9 cellular contexts compared by ENCODE assay signal in genomic region chr21:46065215-46065992, GRCh38. TPM values are rescaled to one million over a fixed set of nuclear protein-coding genes. Genes with fewer than 3 reads are reported as not detected.
A peak's percentile ranks its signal among the peaks of the same experiment; 100 is the strongest.
DNase-seq lines count a peak whose midpoint lies in the region; ATAC-seq, FAIRE-seq and TF ChIP-seq lines count a peak whose summit lies in the region.
"Had no signal": no experiment of that assay in that cellular context is flagged by ENCODE, and none has a peak within 500 bp of the region (broad histone marks: within the 10 kb centered on the region; RNA-seq: fewer than 3 reads in every experiment).

No MANE protein-coding gene starts in this region.

- H2AFZ ChIP-seq in ACC112 (ENCODE audit: low read length, unreplicated experiment) = peak overlapping the region; percentile 26
- H2AFZ ChIP-seq in SK-N-SH (ENCODE audit: low read depth) = no peak overlapping the region

- H3K27ac ChIP-seq in ACC112 (ENCODE audit: low read depth, low read length) (peak overlapping the region; percentile 73), SK-N-SH (ENCODE audit: low read depth in 2 of 2, low read length in 1 of 2) (no peak overlapping the region)
- no peak overlapping the region for H3K27ac ChIP-seq in naive thymus-derived CD4-positive, alpha-beta T cell (ENCODE audit: low read depth, low read length)

- H3K4me1 ChIP-seq in ACC112 (ENCODE audit: control insufficient read depth, insufficient read depth, low read length, unreplicated experiment) (peaks cover 45% of the 10 kb centered on the region), SK-N-SH (ENCODE audit: control insufficient read depth in 1 of 2, insufficient read depth in 2 of 2, low read depth in 1 of 2, low read length in 1 of 2) (peaks cover 0 to 7% of the 10 kb centered on the region in 2 experiments; a peak in 2 of 4 replicates)
- H3K4me1 ChIP-seq in naive thymus-derived CD4-positive, alpha-beta T cell (ENCODE audit: control insufficient read depth in 2 of 2, insufficient read depth in 2 of 2, low read length in 2 of 2) = no peaks in the 10 kb centered on the region

- TF ChIP-seq EP300 in SK-N-SH (IDR thresholded peaks at IDR 0.05; ENCODE audit: borderline replicate concordance in 1 of 2, low read depth in 1 of 2, low read length in 1 of 2) = no peak

- ATAC-seq in naive thymus-derived CD4-positive, alpha-beta T cell = no peak
- ATAC-seq in HG02571 (IDR thresholded peaks at IDR 0.05; ENCODE audit: unreplicated experiment) = no peak

- H3K4me3 Mint-ChIP-seq in naive thymus-derived CD4-positive, alpha-beta T cell = peak overlapping the region in 6 of 10 donors; percentile 8 to 61 (median 28)

- POLR2A ChIA-PET in naive thymus-derived CD4-positive, alpha-beta T cell (lab: Charles Lee) = no interaction called here
- POLR2A ChIA-PET in SK-N-SH (lab: Yijun Ruan, JAX) = no interaction called here

- CTCF ChIA-PET in naive thymus-derived CD4-positive, alpha-beta T cell (lab: Charles Lee) = no interaction called here
- CTCF ChIA-PET in SK-N-SH (lab: Yijun Ruan, JAX) = no interaction called here

- H3K79me2 ChIP-seq in ACC112 (ENCODE audit: control insufficient read depth, insufficient read depth, low read length, unreplicated experiment) = no peaks in the 10 kb centered on the region
- no peaks in the 10 kb centered on the region for H3K79me2 ChIP-seq in SK-N-SH (ENCODE audit: insufficient read depth)

- peaks cover 0 to 5% (median 3%) of the 10 kb centered on the region in 5 donors for H3K36me3 Mint-ChIP-seq in naive thymus-derived CD4-positive, alpha-beta T cell
- H3K36me3 Mint-ChIP-seq: CD14-positive monocyte had no signal

- DNase-seq in RCC 7860 (ENCODE audit: low spot score) (peak; percentile 73), fibroblast of gingiva (ENCODE audit: low read depth) (peak; percentile 71), T-helper 2 cell (no peak), MV-4-11 (lab: John Stamatoyannopoulos, UW) (no peak), SK-N-SH (no peak)
- no peak for DNase-seq in naive thymus-derived CD4-positive, alpha-beta T cell

- peaks cover 0 to 4% (median 0%) of the 10 kb centered on the region in 3 experiments for H3K9me3 ChIP-seq in naive thymus-derived CD4-positive, alpha-beta T cell (ENCODE audit: control insufficient read depth in 2 of 3, low read length in 3 of 3)
- no peaks in the 10 kb centered on the region; the same call in 1 of the 2 replicates for H3K9me3 ChIP-seq in SK-N-SH

- no peak for TF ChIP-seq CTCF in SK-N-SH (IDR thresholded peaks at IDR 0.05)

- H3K4me3 ChIP-seq in ACC112 (ENCODE audit: low read depth, low read length) (peak overlapping the region; percentile 29), SK-N-SH (ENCODE audit: low read depth in 2 of 2, low read length in 1 of 2) (no peak overlapping the region)
- H3K4me3 ChIP-seq in naive thymus-derived CD4-positive, alpha-beta T cell (ENCODE audit: low read length) = no peak overlapping the region

- H3K27me3 ChIP-seq in ACC112 (ENCODE audit: insufficient read depth, low read length) (no peaks in the 10 kb centered on the region), SK-N-SH (ENCODE audit: insufficient read depth) (no peaks in the 10 kb centered on the region)
- H3K27me3 ChIP-seq in naive thymus-derived CD4-positive, alpha-beta T cell (ENCODE audit: control insufficient read depth in 2 of 2, insufficient read depth in 2 of 2, low read length in 2 of 2) = peaks cover 0 to 5% of the 10 kb centered on the region in 2 donors

- peak; percentile 65 for FAIRE-seq in RCC 7860 (lab: Jason Lieb, UNC)

- no peaks in the 10 kb centered on the region for H3F3A ChIP-seq in SK-N-SH (replicated peaks; ENCODE audit: insufficient read depth)

- peaks cover 0 to 21% (median 6%) of the 10 kb centered on the region in 11 donors for H3K9me3 Mint-ChIP-seq in naive thymus-derived CD4-positive, alpha-beta T cell

- H3K4me1 Mint-ChIP-seq in naive thymus-derived CD4-positive, alpha-beta T cell = peaks cover 0 to 10% (median 8%) of the 10 kb centered on the region in 7 donors

- no peaks in the 10 kb centered on the region for H4K20me1 ChIP-seq in SK-N-SH (ENCODE audit: insufficient read depth)

- H3K27me3 Mint-ChIP-seq in naive thymus-derived CD4-positive, alpha-beta T cell = peaks cover 9 to 47% (median 39%) of the 10 kb centered on the region in 5 donors

- no peaks in the 10 kb centered on the region for H3K36me3 ChIP-seq in ACC112 (ENCODE audit: insufficient read depth, low read length)
- H3K36me3 ChIP-seq in naive thymus-derived CD4-positive, alpha-beta T cell (ENCODE audit: control insufficient read depth in 2 of 3, insufficient read depth in 3 of 3, low read length in 3 of 3) = no peaks in the 10 kb centered on the region
- H3K36me3 ChIP-seq in SK-N-SH (replicated peaks in 1 of 2; ENCODE audit: control insufficient read depth in 1 of 2, insufficient read depth in 2 of 2, low read length in 1 of 2) = no peaks in the 10 kb centered on the region

- no peak overlapping the region for H3K4me2 ChIP-seq in SK-N-SH

- 83% methylated on average over 22 of the region's 23 CpGs for WGBS in SK-N-SH (ENCODE audit: low lambda C conversion rate)

- no peaks in the 10 kb centered on the region for H3K9me2 ChIP-seq in SK-N-SH

- no peak overlapping the region for H3K9ac ChIP-seq in SK-N-SH

- no peak for TF ChIP-seq RAD21 in SK-N-SH (IDR thresholded peaks at IDR 0.05; ENCODE audit: low read length)

- intact Hi-C loops in naive thymus-derived CD4-positive, alpha-beta T cell (cut with micrococcal nuclease) = no loop called here

- peak overlapping the region in 4 of 9 donors; percentile 25 to 66 (median 52) for H3K27ac Mint-ChIP-seq in naive thymus-derived CD4-positive, alpha-beta T cell
- H3K27ac Mint-ChIP-seq: CD14-positive monocyte had no signal

TF ChIP-seq in SK-N-SH, 30 proteins besides CTCF, POLR2A, EP300 and RAD21:
- TF ChIP-seq RXRA (IDR thresholded peaks at IDR 0.05; ENCODE audit: borderline replicate concordance, low read depth) (no peak), RCOR1 (IDR thresholded peaks at IDR 0.05; ENCODE audit: low read length) (no peak), IRF3 (IDR thresholded peaks at IDR 0.05; ENCODE audit: low read depth, low read length) (no peak), MEF2A (IDR thresholded peaks at IDR 0.05; ENCODE audit: borderline replicate concordance, low read depth) (no peak), USF2 (IDR thresholded peaks at IDR 0.05; ENCODE audit: borderline replicate concordance, low read depth, low read length) (no peak), FOXM1 (IDR thresholded peaks at IDR 0.05; ENCODE audit: low read depth) (no peak), CHD2 (IDR thresholded peaks at IDR 0.05; ENCODE audit: low read length, partially characterized antibody) (no peak), FOXJ3 (CRISPR knock-in tag; IDR thresholded peaks at IDR 0.05) (no peak), EZH2phosphoT487 (IDR thresholded peaks at IDR 0.05; ENCODE audit: borderline replicate concordance, low read depth) (no peak)

RNA-seq across cellular contexts. Expression of gene COL6A2, which starts 32.5 kb away (rescaled TPM):
- 10 to 100 TPM in 4 of 5 experiments, 1 to 10 TPM in 1; 3.1 to 47.7 (median 40.3) TPM for total RNA-seq in naive thymus-derived CD4-positive, alpha-beta T cell
- 1 to 10 TPM; 1.7 to 4.4 TPM for polyA plus RNA-seq in naive thymus-derived CD4-positive, alpha-beta T cell
- 66.6 and 108 TPM in 2 replicates for polyA plus RNA-seq in SK-N-SH (2012; rRNA removed)
- polyA plus RNA-seq in SK-N-SH (2012; cell fraction: cytosol; rRNA removed) = 38.5 and 67.6 TPM in 2 replicates
- polyA plus RNA-seq in SK-N-SH (2012; cell fraction: nucleus; rRNA removed) = 184 and 188 TPM in 2 replicates
- polyA plus RNA-seq: CD14-positive monocyte had no signal

Comparison
In these comparisons a context has a peak if more than half of its experiments do, and no peak if none do; other contexts are left out.
1. DNase-seq: peak in RCC 7860 (single experiment) and fibroblast of gingiva (single experiment); none in naive thymus-derived CD4-positive, alpha-beta T cell (0 of 9), T-helper 2 cell (0 of 5), MV-4-11 (single experiment) and SK-N-SH (single experiment).
2. RNA of gene COL6A2, which starts 32.5 kb away (polyA plus RNA-seq): 38.5 to 188 TPM in SK-N-SH; 1.7 to 4.4 TPM in naive thymus-derived CD4-positive, alpha-beta T cell; every median in the first group is over 4 times any median in the second.